Comparison of ENCODE assay signal across 1 cellular context in the genomic region with DNA sequence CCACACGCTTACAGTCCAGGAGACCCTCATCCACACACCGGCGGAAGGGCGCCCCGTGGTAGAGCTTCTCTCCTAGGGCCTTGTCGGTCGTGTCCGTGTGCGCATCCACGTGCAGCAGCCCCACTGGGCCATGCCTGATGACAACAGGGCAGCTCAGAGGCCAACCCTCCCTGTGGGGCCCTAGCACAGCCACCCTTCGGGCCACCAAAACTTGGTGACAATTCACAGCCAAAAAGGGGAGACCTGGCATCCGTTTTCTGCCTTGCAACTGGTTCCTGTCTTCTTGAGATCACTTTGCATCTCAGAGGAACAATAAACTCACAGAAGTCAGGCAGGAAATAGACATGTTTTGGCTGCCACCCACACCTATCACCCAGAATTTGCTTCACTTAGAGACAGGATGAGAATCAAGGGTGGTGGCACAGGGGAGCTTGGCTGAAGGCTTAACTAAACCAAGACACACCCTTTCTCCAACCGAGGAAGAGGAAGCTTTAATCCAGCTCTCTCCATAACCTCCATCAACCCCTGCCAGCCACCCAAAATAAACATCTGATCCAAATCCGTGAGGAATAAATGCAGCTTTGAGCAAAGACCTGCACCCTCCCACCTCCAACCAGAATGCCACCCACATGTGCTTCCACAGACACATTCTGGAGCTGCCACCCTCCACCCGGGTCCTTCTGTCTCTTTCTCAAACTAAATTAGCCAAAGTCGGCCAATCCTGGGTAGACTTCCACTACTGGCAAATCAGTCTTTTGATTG.
A peak's percentile ranks its signal among the peaks of the same experiment; 100 is the strongest.
TF ChIP-seq lines count a peak whose summit lies in the region.

No MANE protein-coding gene starts in this region.

TF ChIP-seq in GM12878, 131 proteins besides CTCF, POLR2A, EP300 and RAD21:
- TF ChIP-seq EGR1 (IDR thresholded peaks at IDR 0.05; ENCODE audit: borderline replicate concordance in 1 of 2, low read depth in 2 of 2, low read length in 2 of 2), result no peak
- no peak for TF ChIP-seq TCF12 (IDR thresholded peaks at IDR 0.05; ENCODE audit: low read depth, low read length)
- TF ChIP-seq MLLT1 (IDR thresholded peaks at IDR 0.05), result peak; percentile 69; the same call in 1 of the 2 replicates
